Comparison of ENCODE assay signal across 24 cellular contexts in the genomic region with DNA sequence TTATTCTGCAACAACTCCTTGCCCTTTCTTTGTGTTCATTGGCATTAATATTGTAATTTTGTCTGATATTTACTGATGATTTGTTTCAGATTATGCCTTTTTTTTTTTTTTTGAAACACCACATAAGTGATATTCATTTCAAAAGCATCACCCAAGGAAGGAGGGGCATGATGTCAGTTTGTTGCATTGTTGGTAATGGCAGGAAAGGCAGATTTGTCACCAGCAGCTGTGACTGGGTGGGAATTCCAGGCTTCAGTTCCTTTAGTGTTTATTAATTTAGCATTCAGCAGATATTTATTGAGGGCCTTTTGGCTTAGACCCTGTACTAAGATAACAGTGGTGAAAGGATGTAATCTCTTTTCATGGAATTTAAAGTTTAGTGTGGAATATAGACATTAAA. TPM values are rescaled to one million over a fixed set of nuclear protein-coding genes. Genes with fewer than 3 reads are reported as not detected.
A peak's percentile ranks its signal among the peaks of the same experiment; 100 is the strongest.
DNase-seq lines count a peak whose midpoint lies in the region; FAIRE-seq and TF ChIP-seq lines count a peak whose summit lies in the region.
"Had no signal": no experiment of that assay in that cellular context is flagged by ENCODE, and none has a peak within 500 bp of the region (broad histone marks: within the 10 kb centered on the region; RNA-seq: fewer than 3 reads in every experiment).

No MANE protein-coding gene starts in this region.

- H3K9me3 ChIP-seq in endothelial cell of umbilical vein (replicated peaks; ENCODE audit: control insufficient read depth, insufficient read depth, low read length) (no peaks in the 10 kb centered on the region), neural progenitor cell (ENCODE audit: low read depth) (no peaks in the 10 kb centered on the region), Peyer's patch (no peaks in the 10 kb centered on the region)
- H3K9me3 ChIP-seq: SK-N-SH had no signal

- H3K27me3 ChIP-seq in endothelial cell of umbilical vein (ENCODE audit: control insufficient read depth in 2 of 2, insufficient read depth in 2 of 2, low read length in 2 of 2) (no peaks in the 10 kb centered on the region), neural progenitor cell (no peaks in the 10 kb centered on the region), Peyer's patch (no peaks in the 10 kb centered on the region)

- H3K9ac ChIP-seq in endothelial cell of umbilical vein (replicated peaks; ENCODE audit: extremely low read depth, insufficient read depth, low read length) (no peak overlapping the region), neural progenitor cell (no peak overlapping the region)
- H3K9ac ChIP-seq: SK-N-SH had no signal

- intact Hi-C loops in endothelial cell of umbilical vein (cut with micrococcal nuclease): no loop called here

- H3K9me3 Mint-ChIP-seq in HFFc6: no peaks in the 10 kb centered on the region
- no peaks in the 10 kb centered on the region for H3K9me3 Mint-ChIP-seq in neural progenitor cell
- H3K9me3 Mint-ChIP-seq: CD8-positive, alpha-beta memory T cell had no signal

- FAIRE-seq in endothelial cell of umbilical vein (lab: Jason Lieb, UNC): peak; percentile 50
- no peak for FAIRE-seq in frontal cortex (lab: Jason Lieb, UNC)
- FAIRE-seq: GM12878, H54 had no signal

- no peaks in the 10 kb centered on the region for H3K9me1 ChIP-seq in endothelial cell of umbilical vein (replicated peaks; ENCODE audit: control insufficient read depth, extremely low read depth, insufficient read depth, low read length)

- POLR2A ChIA-PET in endothelial cell of umbilical vein (lab: Charles Lee): no interaction called here

- H3K27ac Mint-ChIP-seq in HFFc6 (peak overlapping the region; percentile 29; the same call in 1 of the 2 replicates), neural progenitor cell (peak overlapping the region; percentile 94)

- H3K4me1 Mint-ChIP-seq in HFFc6 (ENCODE audit: low read depth): no peaks in the 10 kb centered on the region
- H3K4me1 Mint-ChIP-seq in neural progenitor cell: peaks cover 14% of the 10 kb centered on the region

- H3K4me3 ChIP-seq in endothelial cell of umbilical vein (replicated peaks in 1 of 3; ENCODE audit: insufficient read depth in 1 of 3, low read depth in 1 of 3, low read length in 3 of 3) (no peak overlapping the region), neural progenitor cell (no peak overlapping the region), Peyer's patch (no peak overlapping the region)
- H3K4me3 ChIP-seq: GM12878 had no signal

- H3K4me1 ChIP-seq in endothelial cell of umbilical vein (ENCODE audit: control insufficient read depth, extremely low read depth, insufficient read depth, low read length): no peaks in the 10 kb centered on the region
- H3K4me1 ChIP-seq in neural progenitor cell: no peaks in the 10 kb centered on the region
- H3K4me1 ChIP-seq in Peyer's patch: no peaks in the 10 kb centered on the region

- dilution Hi-C loops in endothelial cell of umbilical vein (cut with MboI; ENCODE audit: extremely low pct_ligation_motif_present, low sequenced_read_pairs): no loop called here

- H3K27ac ChIP-seq in endothelial cell of umbilical vein (ENCODE audit: insufficient read depth, low read depth, low read length) (no peak overlapping the region), neural progenitor cell (no peak overlapping the region), Peyer's patch (no peak overlapping the region)
- H3K27ac ChIP-seq: C4-2B, HL-60 had no signal

- H3K36me3 ChIP-seq in endothelial cell of umbilical vein (ENCODE audit: control insufficient read depth in 2 of 2, extremely low read depth in 1 of 2, insufficient read depth in 2 of 2, low read length in 2 of 2) (peaks cover 4 to 7% of the 10 kb centered on the region in 2 experiments), neural progenitor cell (peaks cover 5% of the 10 kb centered on the region), Peyer's patch (peaks cover 0 to 95% (median 0%) of the 10 kb centered on the region in 3 donors)

- H4K20me1 ChIP-seq in endothelial cell of umbilical vein (replicated peaks; ENCODE audit: control insufficient read depth, extremely low read depth, insufficient read depth, low read length): no peaks in the 10 kb centered on the region
- H4K20me1 ChIP-seq in neural progenitor cell (ENCODE audit: low read depth): no peaks in the 10 kb centered on the region

- H3K36me3 Mint-ChIP-seq in HFFc6 (ENCODE audit: low read depth) (peaks cover 24% of the 10 kb centered on the region), neural progenitor cell (peaks cover 20% of the 10 kb centered on the region)

- TF ChIP-seq CTCF in HFFc6 (IDR thresholded peaks at IDR 0.05) (no peak), endothelial cell of umbilical vein (IDR thresholded peaks at IDR 0.05; ENCODE audit: extremely low read depth in 1 of 2, insufficient read depth in 1 of 2, low read depth in 1 of 2, low read length in 2 of 2) (no peak), neural progenitor cell (IDR thresholded peaks at IDR 0.05) (no peak), Peyer's patch (IDR thresholded peaks at IDR 0.05) (no peak)

- no peaks in the 10 kb centered on the region for H3F3A ChIP-seq in neural progenitor cell (ENCODE audit: low read depth)

- H3K4me3 Mint-ChIP-seq in HFFc6 (no peak overlapping the region), neural progenitor cell (peak overlapping the region; percentile 37)
- H3K4me3 Mint-ChIP-seq: CD8-positive, alpha-beta memory T cell had no signal

- no peak overlapping the region for H3K4me2 ChIP-seq in endothelial cell of umbilical vein (ENCODE audit: insufficient read depth, low read length)
- no peak overlapping the region for H3K4me2 ChIP-seq in neural progenitor cell
- H3K4me2 ChIP-seq: SK-N-SH had no signal

- TF ChIP-seq POLR2A in endothelial cell of umbilical vein (IDR thresholded peaks at IDR 0.05; ENCODE audit: low read depth, low read length): no peak
- TF ChIP-seq POLR2A in Peyer's patch (IDR thresholded peaks at IDR 0.05): no peak

- H3K27me3 Mint-ChIP-seq in HFFc6 (ENCODE audit: insufficient read depth) (no peaks in the 10 kb centered on the region), neural progenitor cell (ENCODE audit: insufficient read depth, low read depth) (no peaks in the 10 kb centered on the region)
- H3K27me3 Mint-ChIP-seq: CD8-positive, alpha-beta memory T cell had no signal

- H3K79me2 ChIP-seq in endothelial cell of umbilical vein (ENCODE audit: control insufficient read depth, insufficient read depth, low read length) (no peaks in the 10 kb centered on the region), neural progenitor cell (ENCODE audit: low read depth) (no peaks in the 10 kb centered on the region)

- no TSS peak for BruUV-seq in endothelial cell of umbilical vein (replicated peaks; lab: Mats Ljungman, UMichigan)

- CTCF ChIA-PET in endothelial cell of umbilical vein (lab: Charles Lee): no interaction called here

- no peak for DNase-seq in HFFc6
- peak; percentile 8 for DNase-seq in LHCN-M2 (ENCODE audit: low read depth)
- DNase-seq in endothelial cell of umbilical vein (ENCODE audit: low read depth, low spot score): peak; percentile 20
- no peak for DNase-seq in neural progenitor cell (ENCODE audit: low spot score)
- DNase-seq in 8988T: no peak
- DNase-seq in Peyer's patch: no peak
- no peak for DNase-seq in frontal cortex (ENCODE audit: low spot score in 2 of 2)
- DNase-seq: CD8-positive, alpha-beta memory T cell; DMS 273 treated with DMSO at 0.1 percent for 48 hours; DMS79; EL; GDM1; Kasumi-1; MV-4-11; NCI-H1105; NCI-H1436 treated with DMSO at 0.1 percent for 48 hours; NCI-H187 treated with DMSO at 0.1 percent for 48 hours; NCI-H524; NCI-H774; SK-N-SH had no signal

- H2AFZ ChIP-seq in endothelial cell of umbilical vein (ENCODE audit: low read depth, low read length) (no peak overlapping the region), neural progenitor cell (replicated peaks) (no peak overlapping the region)

TF ChIP-seq in endothelial cell of umbilical vein, 7 proteins besides CTCF, POLR2A, EP300 and RAD21:
- no peak for TF ChIP-seq POLR2AphosphoS5 (IDR thresholded peaks at IDR 0.05; ENCODE audit: insufficient read depth, low read depth, low read length)
TF ChIP-seq in endothelial cell of umbilical vein: peak in this region for 0.

RNA-seq across cellular contexts. Expression of a gene that starts 19.5 kb away (rescaled TPM):
- total RNA-seq in HFFc6 (2021; fragmentation: NEBNext Ultra II Directional; extraction: Animal tissue kit (Norgen Biotek cat#: 25700)): 10 to 100 TPM; 38.6 to 47.0 (median 42.7) TPM
- total RNA-seq in LHCN-M2 (2014; rRNA removed): 28.4 and 28.5 TPM in 2 replicates
- polyA plus RNA-seq in LHCN-M2 (2012): 15.1 TPM
- total RNA-seq in endothelial cell of umbilical vein: 38.9 and 40.4 TPM in 2 replicates
- polyA plus RNA-seq in endothelial cell of umbilical vein: 3.8 and 4.2 TPM in 2 replicates
- polyA plus RNA-seq in endothelial cell of umbilical vein (2011; cell fraction: cytosol; rRNA removed): 9.1 and 10.3 TPM in 2 replicates
- 9.4 and 16.8 TPM in 2 replicates for polyA plus RNA-seq in endothelial cell of umbilical vein (2011; cell fraction: nucleus; rRNA removed)
- polyA plus RNA-seq in endothelial cell of umbilical vein (2012): 17.1 and 27.1 TPM in 2 replicates
- 8.2 and 10.0 TPM in 2 replicates for polyA minus RNA-seq in endothelial cell of umbilical vein
- polyA minus RNA-seq in endothelial cell of umbilical vein (2011; cell fraction: cytosol; rRNA and poly(A)+ RNA removed): 19.0 TPM
- polyA minus RNA-seq in endothelial cell of umbilical vein (2011; cell fraction: nucleus; rRNA and poly(A)+ RNA removed): 8.4 and 9.9 TPM in 2 replicates
- total RNA-seq in neural progenitor cell (ENCODE audit: low replicate concordance): 46.5 and 48.4 TPM in 2 replicates
- total RNA-seq in Peyer's patch: 10 to 100 TPM; 21.8 to 48.7 (median 28.7) TPM
- total RNA-seq in frontal cortex: 35.9 TPM

RNA-seq across cellular contexts. Expression of a gene that starts 53.2 kb away (rescaled TPM):
- 1 to 10 TPM in 1 of 6 experiments, under 1 TPM in 5; 0.10 to 1.6 (median 0.26) TPM for total RNA-seq in HFFc6 (2021; fragmentation: NEBNext Ultra II Directional; extraction: Animal tissue kit (Norgen Biotek cat#: 25700))
- not detected in 2 replicates for total RNA-seq in LHCN-M2 (2014; rRNA removed)
- polyA plus RNA-seq in LHCN-M2 (2012): 0.05 TPM
- total RNA-seq in endothelial cell of umbilical vein: not detected in 2 replicates
- not detected in 2 replicates for polyA plus RNA-seq in endothelial cell of umbilical vein
- not detected in 2 replicates for polyA plus RNA-seq in endothelial cell of umbilical vein (2011; cell fraction: cytosol; rRNA removed)
- not detected in 2 replicates for polyA plus RNA-seq in endothelial cell of umbilical vein (2011; cell fraction: nucleus; rRNA removed)
- polyA plus RNA-seq in endothelial cell of umbilical vein (2012): not detected in 2 replicates
- polyA minus RNA-seq in endothelial cell of umbilical vein: not detected in 2 replicates
- 8.5 TPM for polyA minus RNA-seq in endothelial cell of umbilical vein (2011; cell fraction: cytosol; rRNA and poly(A)+ RNA removed)
- polyA minus RNA-seq in endothelial cell of umbilical vein (2011; cell fraction: nucleus; rRNA and poly(A)+ RNA removed): not detected in 2 replicates
- 0.03 TPM in 1 of 2 replicates, not detected in the other for total RNA-seq in neural progenitor cell (ENCODE audit: low replicate concordance)
- total RNA-seq in Peyer's patch: 10 to 100 TPM in 3 of 4 donors, 1 to 10 TPM in 1; 5.8 to 27.5 (median 22.1) TPM
- total RNA-seq in frontal cortex: not detected
- total RNA-seq: CD8-positive, alpha-beta memory T cell had no signal
- polyA plus RNA-seq: CD8-positive, alpha-beta memory T cell; SK-N-SH had no signal

Comparison
In these comparisons a context has a peak if more than half of its experiments do, and no peak if none do; other contexts are left out.
1. DNase-seq: peak in LHCN-M2 (single experiment) and endothelial cell of umbilical vein (single experiment); none in HFFc6 (single experiment), neural progenitor cell (single experiment), 8988T (single experiment), Peyer's patch (0 of 3) and frontal cortex (0 of 2).